1 cellular context compared by ENCODE assay signal in genomic region chr4:86092684-86093083, GRCh38.
TF ChIP-seq lines count a peak whose summit lies in the region.

No MANE protein-coding gene starts in this region.

TF ChIP-seq in HepG2, 621 proteins besides CTCF, POLR2A, EP300 and RAD21 (continued from another document):
- no peak for TF ChIP-seq AFF4 (CRISPR knock-in tag; IDR thresholded peaks at IDR 0.05)
